ENCODE assay signal across 9 cellular contexts in the genomic region with DNA sequence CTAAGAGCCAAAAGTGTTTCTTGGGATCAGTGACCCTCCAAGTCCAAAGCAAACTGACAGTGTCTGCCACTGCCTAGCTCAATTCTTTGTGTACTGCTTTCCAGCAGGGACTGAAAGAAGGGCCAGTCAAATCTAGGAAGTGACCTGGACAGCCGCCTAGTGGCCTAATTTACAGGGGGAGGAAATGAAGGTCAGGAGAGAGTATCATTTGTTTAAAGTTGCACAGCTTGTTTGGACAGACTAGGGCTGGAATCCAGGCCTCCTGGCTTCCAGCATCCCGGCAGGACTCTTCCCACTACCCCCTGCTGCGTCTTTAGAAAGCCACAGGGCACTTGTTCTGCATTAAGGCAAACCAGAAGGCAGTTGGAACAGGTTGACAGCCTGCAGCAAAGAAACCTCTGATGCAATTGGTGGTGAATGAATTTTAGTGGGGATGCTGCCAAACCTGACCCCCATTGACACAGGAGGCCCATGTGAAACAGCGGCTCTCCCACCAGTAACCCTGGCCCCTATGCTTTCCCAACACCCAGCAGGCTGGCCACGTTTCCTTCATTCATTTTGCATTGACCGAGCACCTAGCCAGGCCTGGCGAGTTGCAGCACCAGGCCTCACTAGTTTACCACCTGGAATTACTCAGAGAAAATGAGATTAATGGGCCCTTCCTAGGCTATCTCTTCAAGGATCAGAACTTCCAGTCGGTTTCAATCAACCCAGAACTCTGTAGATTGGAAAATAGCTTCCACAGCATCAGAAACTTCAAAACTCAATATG. TPM values are rescaled to one million over a fixed set of nuclear protein-coding genes. Genes with fewer than 3 reads are reported as not detected.
DNase-seq lines count a peak whose midpoint lies in the region; ATAC-seq and TF ChIP-seq lines count a peak whose summit lies in the region.
"Had no signal": no experiment of that assay in that cellular context is flagged by ENCODE, and none has a peak within 500 bp of the region (broad histone marks: within the 10 kb centered on the region; RNA-seq: fewer than 3 reads in every experiment).

No MANE protein-coding gene starts in this region.

- H3K27ac ChIP-seq in WERI-Rb-1 (peak overlapping the region; percentile 26; the same call in 1 of the 2 replicates), left ventricle myocardium inferior (replicated peaks) (peak overlapping the region; percentile 73)

- peaks cover 25% of the 10 kb centered on the region for H3K27me3 Mint-ChIP-seq in stimulated activated memory B cell treated with anti-CD40 and anti-IgM and Interleukin-4, amounts not matched to agents 10 μg/mL and 1 μg/mL and 100 μg/mL, for 72 hours

- no peak overlapping the region for H3K27ac Mint-ChIP-seq in stimulated activated memory B cell treated with anti-CD40 and anti-IgM and Interleukin-4, amounts not matched to agents 10 μg/mL and 1 μg/mL and 100 μg/mL, for 72 hours

- no peaks in the 10 kb centered on the region for H3K36me3 ChIP-seq in WERI-Rb-1
- no peaks in the 10 kb centered on the region for H3K36me3 ChIP-seq in left ventricle myocardium inferior

- no peak for ATAC-seq in stimulated activated memory B cell treated with anti-CD40 and anti-IgM and Interleukin-4, amounts not matched to agents 10 μg/mL and 1 μg/mL and 100 μg/mL, for 72 hours
- ATAC-seq in HG02798 (IDR thresholded peaks at IDR 0.05; ENCODE audit: poor library complexity, unreplicated experiment) = no peak
- ATAC-seq in omental fat pad (ENCODE audit: low FRiP score) = no peak
- ATAC-seq in GM18867 (IDR thresholded peaks at IDR 0.05; ENCODE audit: unreplicated experiment) = no peak

- H3K9me3 ChIP-seq in WERI-Rb-1 (ENCODE audit: severe bottlenecking) = no peaks in the 10 kb centered on the region
- H3K9me3 ChIP-seq in left ventricle myocardium inferior (replicated peaks) = no peaks in the 10 kb centered on the region

- H3K4me3 ChIP-seq in WERI-Rb-1 (ENCODE audit: low read depth, low read length) (no peak overlapping the region), left ventricle myocardium inferior (no peak overlapping the region)

- H3K4me1 Mint-ChIP-seq in stimulated activated memory B cell treated with anti-CD40 and anti-IgM and Interleukin-4, amounts not matched to agents 10 μg/mL and 1 μg/mL and 100 μg/mL, for 72 hours = no peaks in the 10 kb centered on the region

- H3K9me3 Mint-ChIP-seq in stimulated activated memory B cell treated with anti-CD40 and anti-IgM and Interleukin-4, amounts not matched to agents 10 μg/mL and 1 μg/mL and 100 μg/mL, for 72 hours = no peaks in the 10 kb centered on the region

- no peak overlapping the region for H3K4me3 Mint-ChIP-seq in stimulated activated memory B cell treated with anti-CD40 and anti-IgM and Interleukin-4, amounts not matched to agents 10 μg/mL and 1 μg/mL and 100 μg/mL, for 72 hours

- intact Hi-C loops in left ventricle myocardium inferior (cut with micrococcal nuclease) = no loop called here

- DNase-seq in H4 (ENCODE audit: low spot score) (peak; percentile 17), WERI-Rb-1 (peak; percentile 23), left ventricle myocardium inferior (peak; percentile 37), smooth muscle cell of the brain vasculature (ENCODE audit: low read depth, low spot score) (peak; percentile 62), omental fat pad (ENCODE audit: low spot score) (no peak)
- DNase-seq: SHP77 treated with DMSO at 0.1 percent for 48 hours had no signal

- no peaks in the 10 kb centered on the region for H3K36me3 Mint-ChIP-seq in stimulated activated memory B cell treated with anti-CD40 and anti-IgM and Interleukin-4, amounts not matched to agents 10 μg/mL and 1 μg/mL and 100 μg/mL, for 72 hours

- no peaks in the 10 kb centered on the region for H3K27me3 ChIP-seq in WERI-Rb-1 (ENCODE audit: insufficient read depth, low read depth, severe bottlenecking)
- no peaks in the 10 kb centered on the region for H3K27me3 ChIP-seq in left ventricle myocardium inferior (ENCODE audit: low read depth)

- peak; percentile 41 for TF ChIP-seq CTCF in WERI-Rb-1 (IDR thresholded peaks at IDR 0.05; ENCODE audit: low read depth, low read length)
- peak; percentile 64 for TF ChIP-seq CTCF in left ventricle myocardium inferior (IDR thresholded peaks at IDR 0.05; ENCODE audit: borderline replicate concordance)
- TF ChIP-seq CTCF in omental fat pad (IDR thresholded peaks at IDR 0.05) = no peak

- peaks cover 86% of the 10 kb centered on the region for H3K4me1 ChIP-seq in left ventricle myocardium inferior

RNA-seq across cellular contexts. Expression of gene GALNT16, which starts 28.2 kb away (rescaled TPM):
- 0.47 and 0.52 TPM in 2 replicates for total RNA-seq in H4 (2014; rRNA removed; shearing (Covaris generic))
- total RNA-seq in left ventricle myocardium inferior (70.5 TPM), omental fat pad (10 to 100 TPM in 1 of 4 donors, 1 to 10 TPM in 3; 6.5 to 18.3 (median 8.1) TPM)

Comparison
In these comparisons a context has a peak if more than half of its experiments do, and no peak if none do; other contexts are left out.
1. CTCF ChIP-seq: peak in WERI-Rb-1 (single experiment) and left ventricle myocardium inferior (single experiment); none in omental fat pad (0 of 3).